In the genomic region with DNA sequence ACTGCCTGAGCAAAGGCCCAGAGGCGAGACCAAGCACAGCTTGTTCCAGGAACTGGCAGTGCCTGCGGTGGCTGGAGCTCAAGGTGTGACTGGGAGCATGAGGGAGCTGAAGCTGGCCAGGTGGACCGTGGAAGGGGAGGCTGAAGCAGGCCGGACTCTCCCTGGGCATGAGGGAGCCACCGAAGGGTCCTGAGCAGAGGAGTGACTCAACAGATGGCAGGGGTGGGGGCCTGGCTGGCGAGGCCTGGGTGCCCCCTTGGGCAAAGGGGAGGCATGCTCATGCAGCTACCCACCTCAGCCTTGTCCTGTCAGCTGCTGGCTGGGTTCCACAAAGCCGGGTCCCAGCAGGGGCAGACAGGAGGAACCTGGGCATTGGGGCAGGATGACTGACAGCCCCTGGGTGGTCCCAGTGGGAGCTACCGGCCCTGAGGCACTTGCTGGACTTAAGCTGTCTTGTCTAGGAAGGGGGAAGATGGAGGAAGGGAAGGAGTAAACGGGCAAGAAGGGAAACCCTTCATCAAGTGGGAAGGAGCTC, we compare ENCODE assay signal across 25 cellular contexts.
DNase-seq lines count a peak whose midpoint lies in the region; ATAC-seq lines count a peak whose summit lies in the region.
"Had no signal": no experiment of that assay in that cellular context is flagged by ENCODE, and none has a peak within 500 bp of the region (broad histone marks: within the 10 kb centered on the region; RNA-seq: fewer than 3 reads in every experiment).

No MANE protein-coding gene starts in this region.

- peak overlapping the region; percentile 74 to 83 for H3K27ac Mint-ChIP-seq in stimulated activated naive CD8-positive, alpha-beta T cell treated with anti-CD3 and anti-CD28 coated beads, Interleukin-15, amount 100 ng/mL, for 72 hours
- H3K27ac Mint-ChIP-seq in dendritic cell treated with granulocyte-macrophage colony-stimulating factor and Interleukin-4, amounts not matched to agents 40 ng/mL and 50 ng/mL, for 4 days, result peak overlapping the region; percentile 66
- no peak overlapping the region for H3K27ac Mint-ChIP-seq in activated CD8-positive, alpha-beta T cell treated with anti-CD3 and anti-CD28 coated beads, Interleukin-2, amount 10 ng/mL, durations not matched to agents 7 days and 5 days
- H3K27ac Mint-ChIP-seq: CD8-positive, alpha-beta T cell; HFFc6 had no signal

- peak overlapping the region; percentile 31 for H3K23ac ChIP-seq in neuronal stem cell (ENCODE audit: low read depth, low read length, poor library complexity)

- no CpG with 5 or more reads among the region's 9 CpGs for WGBS in neuronal stem cell (ENCODE audit: extremely low coverage in 2 of 2, insufficient read length in 2 of 2, insufficient replicate concordance in 1 of 2), 2 donors

- H3K4me1 Mint-ChIP-seq in stimulated activated naive CD8-positive, alpha-beta T cell treated with anti-CD3 and anti-CD28 coated beads, Interleukin-15, amount 100 ng/mL, for 72 hours, result peaks cover 9% of the 10 kb centered on the region
- H3K4me1 Mint-ChIP-seq in dendritic cell treated with granulocyte-macrophage colony-stimulating factor and Interleukin-4, amounts not matched to agents 40 ng/mL and 50 ng/mL, for 4 days (ENCODE audit: low read depth), result peaks cover 57% of the 10 kb centered on the region
- H3K4me1 Mint-ChIP-seq in activated CD8-positive, alpha-beta T cell treated with anti-CD3 and anti-CD28 coated beads, Interleukin-2, amount 10 ng/mL, durations not matched to agents 7 days and 5 days (ENCODE audit: low read depth), result no peaks in the 10 kb centered on the region

- no peak overlapping the region for H2BK120ac ChIP-seq in neuronal stem cell (ENCODE audit: low read depth, low read length)

- H3K9me3 Mint-ChIP-seq in stimulated activated naive CD8-positive, alpha-beta T cell treated with anti-CD3 and anti-CD28 coated beads, Interleukin-15, amount 100 ng/mL, for 72 hours, result no peaks in the 10 kb centered on the region
- H3K9me3 Mint-ChIP-seq in dendritic cell treated with granulocyte-macrophage colony-stimulating factor and Interleukin-4, amounts not matched to agents 40 ng/mL and 50 ng/mL, for 4 days, result no peaks in the 10 kb centered on the region
- no peaks in the 10 kb centered on the region for H3K9me3 Mint-ChIP-seq in activated CD8-positive, alpha-beta T cell treated with anti-CD3 and anti-CD28 coated beads, Interleukin-2, amount 10 ng/mL, durations not matched to agents 7 days and 5 days (ENCODE audit: insufficient read depth)
- H3K9me3 Mint-ChIP-seq: CD8-positive, alpha-beta T cell had no signal

- intact Hi-C loops in dendritic cell treated with granulocyte-macrophage colony-stimulating factor and Interleukin-4, amounts not matched to agents 40 ng/mL and 50 ng/mL, for 4 days (cut with micrococcal nuclease), result no loop called here

- H3K4me3 ChIP-seq in neuronal stem cell (ENCODE audit: low read length in 2 of 2), result no peak overlapping the region
- H3K4me3 ChIP-seq: GM12878, PC-9 had no signal

- H4K91ac ChIP-seq in neuronal stem cell (ENCODE audit: low read depth, low read length, poor library complexity), result no peak overlapping the region

- no peak overlapping the region for H3K4me2 ChIP-seq in neuronal stem cell (ENCODE audit: insufficient read depth, low read length, poor library complexity, severe bottlenecking)
- H3K4me2 ChIP-seq: PC-9 had no signal

- H3K14ac ChIP-seq in neuronal stem cell (ENCODE audit: low read length), result peak overlapping the region; percentile 59

- peak overlapping the region; percentile 10 for H2BK5ac ChIP-seq in neuronal stem cell (ENCODE audit: low read length)

- H3K4ac ChIP-seq in neuronal stem cell (ENCODE audit: low read length), result no peak overlapping the region

- H3K36me3 ChIP-seq in neuronal stem cell (replicated peaks in 1 of 2; ENCODE audit: control insufficient read depth in 2 of 2, insufficient read depth in 2 of 2, low read length in 2 of 2), result no peaks in the 10 kb centered on the region

- H4K8ac ChIP-seq in neuronal stem cell (ENCODE audit: low read depth, low read length), result no peak overlapping the region

- no peak overlapping the region for H2BK15ac ChIP-seq in neuronal stem cell (ENCODE audit: low read length)

- H2AK5ac ChIP-seq in neuronal stem cell (ENCODE audit: low read depth, low read length), result peak overlapping the region; percentile 36

- no peak overlapping the region for H2AFZ ChIP-seq in neuronal stem cell (ENCODE audit: low read length)
- H2AFZ ChIP-seq: PC-9 had no signal

- H3K27me3 ChIP-seq in neuronal stem cell (ENCODE audit: control insufficient read depth in 3 of 3, insufficient read depth in 3 of 3, low read depth in 1 of 3, low read length in 3 of 3), result peaks cover 0 to 4% (median 0%) of the 10 kb centered on the region in 3 experiments

- CTCF ChIA-PET in activated CD8-positive, alpha-beta T cell treated with anti-CD3 and anti-CD28 coated beads, Interleukin-2, amount 10 ng/mL, durations not matched to agents 7 days and 5 days (lab: Charles Lee), result interaction anchor here (1.0 kb wide), 1 partner anchor 9 kb away, joined by 3 read pairs; no protein-coding TSS in a partner anchor

- ATAC-seq in stimulated activated naive CD8-positive, alpha-beta T cell treated with anti-CD3 and anti-CD28 coated beads, Interleukin-15, amount 100 ng/mL, for 72 hours, result no peak
- ATAC-seq in stimulated activated naive CD8-positive, alpha-beta T cell treated with anti-CD3 and anti-CD28 coated beads, Interleukin-15, Interleukin-2, amounts not matched to agents 100 U/mL and 50 U/mL, for 24 hours, result no peak
- ATAC-seq in GM21360 (IDR thresholded peaks at IDR 0.05; ENCODE audit: unreplicated experiment), result no peak
- ATAC-seq in HG03378 (IDR thresholded peaks at IDR 0.05; ENCODE audit: unreplicated experiment), result no peak
- ATAC-seq in activated CD8-positive, alpha-beta T cell treated with anti-CD3 and anti-CD28 coated beads, Interleukin-2, amount 10 ng/mL, durations not matched to agents 7 days and 5 days, result no peak
- ATAC-seq: CD8-positive, alpha-beta T cell had no signal

- H3K27ac ChIP-seq in neuronal stem cell (replicated peaks; ENCODE audit: low read length), result no peak overlapping the region
- H3K27ac ChIP-seq: 22Rv1, PC-9 had no signal

- peak overlapping the region; percentile 80 for H2BK12ac ChIP-seq in neuronal stem cell (ENCODE audit: low read length)

- no peak overlapping the region for H3K9ac ChIP-seq in neuronal stem cell (ENCODE audit: low read depth, low read length, poor library complexity)

- H3K18ac ChIP-seq in neuronal stem cell (ENCODE audit: low read length), result peak overlapping the region; percentile 88

- DNase-seq in stimulated activated naive CD8-positive, alpha-beta T cell treated with anti-CD3 and anti-CD28 coated beads, Interleukin-15, amount 100 ng/mL, for 72 hours, result no peak
- no peak for DNase-seq in stimulated activated naive CD8-positive, alpha-beta T cell treated with anti-CD3 and anti-CD28 coated beads, Interleukin-15, Interleukin-2, amounts not matched to agents 100 U/mL and 50 U/mL, for 24 hours
- DNase-seq in neuronal stem cell (ENCODE audit: low spot score) (no peak), NCI-H2171 (lab: John Stamatoyannopoulos, UW) (no peak)
- DNase-seq in activated CD8-positive, alpha-beta T cell treated with anti-CD3 and anti-CD28 coated beads, Interleukin-2, amount 10 ng/mL, durations not matched to agents 7 days and 5 days, result no peak
- DNase-seq: C1 segment of cervical spinal cord; Caco-2; CD8-positive, alpha-beta T cell; EL; GDM1; HFFc6; KBM-7; MM.1S; NCI-H1417; NCI-H1694; NCI-H2029 treated with DMSO at 0.1 percent for 48 hours; NCI-H2227 treated with DMSO at 0.1 percent for 48 hours; NCI-H526 treated with DMSO at 0.1 percent for 48 hours; PC-9; Right ventricle myocardium superior had no signal

- peaks cover 16% of the 10 kb centered on the region for H3K27me3 Mint-ChIP-seq in stimulated activated naive CD8-positive, alpha-beta T cell treated with anti-CD3 and anti-CD28 coated beads, Interleukin-15, amount 100 ng/mL, for 72 hours
- H3K27me3 Mint-ChIP-seq in dendritic cell treated with granulocyte-macrophage colony-stimulating factor and Interleukin-4, amounts not matched to agents 40 ng/mL and 50 ng/mL, for 4 days, result peaks cover 36% of the 10 kb centered on the region
- peaks cover 7% of the 10 kb centered on the region for H3K27me3 Mint-ChIP-seq in activated CD8-positive, alpha-beta T cell treated with anti-CD3 and anti-CD28 coated beads, Interleukin-2, amount 10 ng/mL, durations not matched to agents 7 days and 5 days (ENCODE audit: low read depth)

- peaks cover 0 to 8% of the 10 kb centered on the region in 2 donors for H3K4me1 ChIP-seq in neuronal stem cell (ENCODE audit: control insufficient read depth in 2 of 2, insufficient read depth in 1 of 2, low read depth in 1 of 2, low read length in 2 of 2)
- H3K4me1 ChIP-seq: Caco-2 had no signal

- no peak overlapping the region for H3K4me3 Mint-ChIP-seq in stimulated activated naive CD8-positive, alpha-beta T cell treated with anti-CD3 and anti-CD28 coated beads, Interleukin-15, amount 100 ng/mL, for 72 hours
- H3K4me3 Mint-ChIP-seq in dendritic cell treated with granulocyte-macrophage colony-stimulating factor and Interleukin-4, amounts not matched to agents 40 ng/mL and 50 ng/mL, for 4 days, result no peak overlapping the region
- H3K4me3 Mint-ChIP-seq in activated CD8-positive, alpha-beta T cell treated with anti-CD3 and anti-CD28 coated beads, Interleukin-2, amount 10 ng/mL, durations not matched to agents 7 days and 5 days, result no peak overlapping the region
- H3K4me3 Mint-ChIP-seq: CD8-positive, alpha-beta T cell; HFFc6 had no signal

- POLR2A ChIA-PET in activated CD8-positive, alpha-beta T cell treated with anti-CD3 and anti-CD28 coated beads, Interleukin-2, amount 10 ng/mL, durations not matched to agents 7 days and 5 days (lab: Charles Lee), result no interaction called here

- no peaks in the 10 kb centered on the region for H3K36me3 Mint-ChIP-seq in dendritic cell treated with granulocyte-macrophage colony-stimulating factor and Interleukin-4, amounts not matched to agents 40 ng/mL and 50 ng/mL, for 4 days (ENCODE audit: low read depth)
- H3K36me3 Mint-ChIP-seq in activated CD8-positive, alpha-beta T cell treated with anti-CD3 and anti-CD28 coated beads, Interleukin-2, amount 10 ng/mL, durations not matched to agents 7 days and 5 days (ENCODE audit: low read depth), result no peaks in the 10 kb centered on the region
- H3K36me3 Mint-ChIP-seq: CD8-positive, alpha-beta T cell had no signal

- peaks cover 0 to 5% of the 10 kb centered on the region in 2 donors for H3K9me3 ChIP-seq in neuronal stem cell (replicated peaks in 1 of 2; ENCODE audit: control insufficient read depth in 2 of 2, insufficient read depth in 1 of 2, low read depth in 1 of 2, low read length in 2 of 2)
- H3K9me3 ChIP-seq: Caco-2 had no signal

- no peaks in the 10 kb centered on the region for H3K79me1 ChIP-seq in neuronal stem cell (ENCODE audit: low read depth, low read length)
